ENCODE assay signal across 20 cellular contexts in genomic region chr7:70481717-70482116, GRCh38.
DNase-seq lines count a peak whose midpoint lies in the region; FAIRE-seq and TF ChIP-seq lines count a peak whose summit lies in the region.
"Had no signal": no experiment of that assay in that cellular context is flagged by ENCODE, and none has a peak within 500 bp of the region (broad histone marks: within the 10 kb centered on the region; RNA-seq: fewer than 3 reads in every experiment).

No MANE protein-coding gene starts in this region.

- no peak for TF ChIP-seq EP300 in suprapubic skin (IDR thresholded peaks at IDR 0.05)
- TF ChIP-seq EP300 in esophagus muscularis mucosa (IDR thresholded peaks at IDR 0.05) = no peak

- no peak overlapping the region for H2AFZ ChIP-seq in astrocyte (ENCODE audit: low read depth, low read length)

- H3K27me3 Mint-ChIP-seq in astrocyte (ENCODE audit: low read depth, unreplicated experiment) (no peaks in the 10 kb centered on the region), mesothelial cell of epicardium (ENCODE audit: low read depth) (no peaks in the 10 kb centered on the region)
- H3K27me3 Mint-ChIP-seq: CD4-positive, alpha-beta T cell had no signal

- no peaks in the 10 kb centered on the region for H4K20me1 ChIP-seq in astrocyte (ENCODE audit: insufficient read depth, low read length)

- H3K4me3 Mint-ChIP-seq in astrocyte (ENCODE audit: unreplicated experiment) = no peak overlapping the region
- H3K4me3 Mint-ChIP-seq in mesothelial cell of epicardium = no peak overlapping the region
- H3K4me3 Mint-ChIP-seq: CD4-positive, alpha-beta T cell had no signal

- H3K9ac ChIP-seq in astrocyte (ENCODE audit: low read length) = no peak overlapping the region

- H3K4me3 ChIP-seq in astrocyte (ENCODE audit: insufficient read depth, low read depth, low read length) = no peak overlapping the region
- H3K4me3 ChIP-seq in suprapubic skin = no peak overlapping the region
- no peak overlapping the region for H3K4me3 ChIP-seq in esophagus muscularis mucosa
- H3K4me3 ChIP-seq: A549 had no signal

- TF ChIP-seq POLR2A in suprapubic skin (IDR thresholded peaks at IDR 0.05) (no peak), esophagus muscularis mucosa (IDR thresholded peaks at IDR 0.05; ENCODE audit: low read depth) (no peak)

- H3K36me3 Mint-ChIP-seq in astrocyte (ENCODE audit: low read depth, unreplicated experiment) (peaks cover 2% of the 10 kb centered on the region), mesothelial cell of epicardium (peaks cover 17% of the 10 kb centered on the region)

- TF ChIP-seq CTCF in astrocyte (IDR thresholded peaks at IDR 0.05; ENCODE audit: insufficient read depth, low read depth, low read length) (no peak), mesothelial cell of epicardium (IDR thresholded peaks at IDR 0.05; ENCODE audit: unreplicated experiment) (no peak), suprapubic skin (IDR thresholded peaks at IDR 0.05) (no peak), esophagus muscularis mucosa (IDR thresholded peaks at IDR 0.05) (no peak)

- no peaks in the 10 kb centered on the region for H3K79me2 ChIP-seq in astrocyte (ENCODE audit: insufficient read depth, low read length)

- DNase-seq in NCI-H82 treated with DMSO at 0.1 percent for 48 hours (lab: John Stamatoyannopoulos, UW; ENCODE audit: unreplicated experiment) (peak; percentile 13), NCI-H82 (lab: John Stamatoyannopoulos, UW) (no peak), astrocyte (ENCODE audit: low read depth) (no peak), mesothelial cell of epicardium (ENCODE audit: low spot score in 2 of 2, unreplicated experiment in 2 of 2) (no peak), suprapubic skin (ENCODE audit: low spot score in 2 of 2) (no peak), NCI-H146 (lab: John Stamatoyannopoulos, UW) (no peak), esophagus muscularis mucosa (ENCODE audit: extremely low spot score) (no peak)
- DNase-seq in activated CD4-positive, CD25-positive, alpha-beta regulatory T cell (lab: John Stamatoyannopoulos, UW) = no peak
- DNase-seq: AML-193; Caco-2; CD4-positive, alpha-beta T cell; DMS79; GDM1; GOT3; H7 had no signal

- H3K27ac ChIP-seq in astrocyte (ENCODE audit: low read depth, low read length) (no peak overlapping the region), suprapubic skin (peak overlapping the region; percentile 61), esophagus muscularis mucosa (replicated peaks in 1 of 4) (no peak overlapping the region)
- H3K27ac ChIP-seq: 22Rv1, A549, C4-2B had no signal

- peaks cover 22% of the 10 kb centered on the region for H3K4me1 Mint-ChIP-seq in astrocyte (ENCODE audit: low read depth, unreplicated experiment)
- peaks cover 25% of the 10 kb centered on the region for H3K4me1 Mint-ChIP-seq in mesothelial cell of epicardium

- H3K9me3 ChIP-seq in astrocyte (ENCODE audit: insufficient read depth, low read depth, low read length) (no peaks in the 10 kb centered on the region), suprapubic skin (no peaks in the 10 kb centered on the region), esophagus muscularis mucosa (no peaks in the 10 kb centered on the region)

- FAIRE-seq in astrocyte (lab: Jason Lieb, UNC) = no peak
- FAIRE-seq: A549, GM12892, GM18507 had no signal

- peak overlapping the region; percentile 75 for H3K27ac Mint-ChIP-seq in astrocyte (ENCODE audit: unreplicated experiment)
- peak overlapping the region; percentile 10 for H3K27ac Mint-ChIP-seq in mesothelial cell of epicardium
- H3K27ac Mint-ChIP-seq: CD4-positive, alpha-beta T cell had no signal

- 87% methylated on average over 5 of the region's 5 CpGs for WGBS in suprapubic skin
- WGBS in esophagus muscularis mucosa = 97% methylated on average over 5 of the region's 5 CpGs

- no peak overlapping the region for H3K4me2 ChIP-seq in astrocyte (ENCODE audit: low read length)
- H3K4me2 ChIP-seq: A549 had no signal

- intact Hi-C loops in esophagus muscularis mucosa (cut with DNase I) = no loop called here

- H3K9me3 Mint-ChIP-seq in astrocyte (ENCODE audit: unreplicated experiment) = peaks cover 5% of the 10 kb centered on the region
- peaks cover 9% of the 10 kb centered on the region for H3K9me3 Mint-ChIP-seq in mesothelial cell of epicardium
- H3K9me3 Mint-ChIP-seq: CD4-positive, alpha-beta T cell had no signal

- no peaks in the 10 kb centered on the region for H3K36me3 ChIP-seq in astrocyte (ENCODE audit: insufficient read depth, low read length)
- H3K36me3 ChIP-seq in suprapubic skin = no peaks in the 10 kb centered on the region
- H3K36me3 ChIP-seq in esophagus muscularis mucosa = no peaks in the 10 kb centered on the region

- H3K27me3 ChIP-seq in astrocyte (ENCODE audit: insufficient read depth, low read length) (no peaks in the 10 kb centered on the region), suprapubic skin (no peaks in the 10 kb centered on the region), esophagus muscularis mucosa (no peaks in the 10 kb centered on the region)

- H3K4me1 ChIP-seq in astrocyte (ENCODE audit: insufficient read depth, low read length) (peaks cover 3% of the 10 kb centered on the region), suprapubic skin (peaks cover 26% of the 10 kb centered on the region), esophagus muscularis mucosa (peaks cover 8 to 9% (median 8%) of the 10 kb centered on the region in 4 donors)
